In the genomic region with DNA sequence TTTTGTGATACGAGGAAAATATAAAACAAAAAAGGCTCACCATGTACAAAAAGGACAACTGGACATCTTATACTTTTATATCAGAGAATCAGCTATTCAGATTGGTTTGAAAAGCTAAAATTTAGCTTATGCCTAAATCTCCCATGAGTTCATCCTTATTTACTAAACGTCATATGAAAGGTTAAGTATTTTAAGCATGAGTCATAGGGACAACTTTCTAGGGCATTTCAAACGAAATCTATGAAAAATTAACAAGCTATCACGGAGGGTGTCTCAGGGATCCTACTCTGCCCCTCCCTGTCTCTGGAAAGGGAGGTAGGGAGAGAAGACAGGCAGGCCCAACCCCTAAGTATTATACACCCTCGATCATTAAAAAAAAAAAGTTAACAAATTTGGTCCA, we compare ENCODE assay signal across 18 cellular contexts.
"Had no signal": no experiment of that assay in that cellular context is flagged by ENCODE, and none has a peak within 500 bp of the region (broad histone marks: within the 10 kb centered on the region; RNA-seq: fewer than 3 reads in every experiment).

No MANE protein-coding gene starts in this region.

- H3K27ac ChIP-seq: foreskin keratinocyte, thoracic aorta had no signal

- H3K4me1 ChIP-seq: foreskin keratinocyte had no signal

- H3K9me3 ChIP-seq: esophagus muscularis mucosa, stomach, thoracic aorta had no signal

- DNase-seq: activated CD4-positive, alpha-beta T cell treated with anti-CD3 and anti-CD28 coated beads for 48 hours; activated CD8-positive, alpha-beta T cell treated with anti-CD3 and anti-CD28 coated beads for 36 hours; activated effector memory CD4-positive, alpha-beta T cell treated with anti-CD3 and anti-CD28 coated beads, Interleukin-2, amount 50 U/mL, for 16 hours; activated T-cell treated with anti-CD3 and anti-CD28 coated beads, Interleukin-2, amount 50 U/mL, for 4 hours; amniotic stem cell; foreskin keratinocyte; heart left ventricle; left ventricle myocardium inferior; nephron progenitor cell; occipital lobe; stimulated activated CD4-positive, alpha-beta T cell treated with anti-CD3 and anti-CD28 coated beads, Interleukin-12 subunit alpha, Interleukin-12 subunit beta, amount 100 ng/mL, for 4 hours; stimulated activated CD4-positive, alpha-beta T cell treated with anti-CD3 and anti-CD28 coated beads, Interleukin-2, amount 100 ng/mL, for 24 hours; stomach; SW 1271 had no signal

- ATAC-seq: activated CD8-positive, alpha-beta T cell treated with anti-CD3 and anti-CD28 coated beads for 36 hours; activated naive CD4-positive, alpha-beta T cell treated with anti-CD3 and anti-CD28 coated beads, Interleukin-2, amount 50 U/mL, for 72 hours; activated T-cell treated with anti-CD3 and anti-CD28 coated beads, Interleukin-2, amount 50 U/mL, for 4 hours; foreskin keratinocyte; heart left ventricle; WTC11 had no signal

- H3K36me3 ChIP-seq: esophagus muscularis mucosa, heart left ventricle, left ventricle myocardium inferior, stomach, thoracic aorta had no signal

- H3K27me3 ChIP-seq: esophagus muscularis mucosa, foreskin keratinocyte, heart left ventricle, stomach had no signal

- H3K4me3 ChIP-seq: esophagus muscularis mucosa, heart left ventricle, left ventricle myocardium inferior, stomach, thoracic aorta had no signal
